8 cellular contexts compared by ENCODE assay signal in genomic region chr4:140373328-140374129, GRCh38. TPM values are rescaled to one million over a fixed set of nuclear protein-coding genes. Genes with fewer than 3 reads are reported as not detected.
DNase-seq lines count a peak whose midpoint lies in the region; ATAC-seq and TF ChIP-seq lines count a peak whose summit lies in the region.

TSS of gene SCOC (plus strand) at chr4:140373646. CDS start at chr4:140379171, 5,525 bp downstream.

- H3K27me3 Mint-ChIP-seq in activated naive CD8-positive, alpha-beta T cell treated with anti-CD3 and anti-CD28 coated beads for 36 hours = no peaks in the 10 kb centered on the region
- H3K27me3 Mint-ChIP-seq in glutamatergic neuron (ENCODE audit: unreplicated experiment) = no peaks in the 10 kb centered on the region

- H4K20me1 ChIP-seq in osteoblast (ENCODE audit: insufficient read depth, low read length) = peaks cover 20% of the 10 kb centered on the region

- H3K27ac Mint-ChIP-seq in activated naive CD8-positive, alpha-beta T cell treated with anti-CD3 and anti-CD28 coated beads for 36 hours = peak within 1 kb of the TSS; percentile 68
- peak within 1 kb of the TSS; percentile 92 for H3K27ac Mint-ChIP-seq in glutamatergic neuron (ENCODE audit: unreplicated experiment)

- H3K36me3 ChIP-seq in GM06990 (ENCODE audit: control insufficient read depth, insufficient read depth, low read length) (no peaks in the 10 kb centered on the region; the same call in 1 of the 2 replicates), osteoblast (ENCODE audit: insufficient read depth, low read length) (peaks cover 3% of the 10 kb centered on the region), thoracic aorta (no peaks in the 10 kb centered on the region)

- no peaks in the 10 kb centered on the region for H3K9me3 Mint-ChIP-seq in activated naive CD8-positive, alpha-beta T cell treated with anti-CD3 and anti-CD28 coated beads for 36 hours
- peaks cover 4% of the 10 kb centered on the region for H3K9me3 Mint-ChIP-seq in glutamatergic neuron (ENCODE audit: unreplicated experiment)

- DNase-seq in GM06990 (ENCODE audit: extremely low read depth, insufficient read length) (peak; percentile 95), NCI-H1092 (lab: John Stamatoyannopoulos, UW) (peak; percentile 99), SKM-1 (lab: John Stamatoyannopoulos, UW; ENCODE audit: unreplicated experiment) (peak; percentile 98), glutamatergic neuron (peak; percentile 98), osteoblast (ENCODE audit: insufficient read length, low spot score, missing footprints) (peak; percentile 97), thoracic aorta (ENCODE audit: low spot score) (peak; percentile 99)
- peak; percentile 96 for DNase-seq in activated naive CD8-positive, alpha-beta T cell treated with anti-CD3 and anti-CD28 coated beads for 36 hours

- H3K36me3 Mint-ChIP-seq in activated naive CD8-positive, alpha-beta T cell treated with anti-CD3 and anti-CD28 coated beads for 36 hours = peaks cover 4% of the 10 kb centered on the region
- H3K36me3 Mint-ChIP-seq in glutamatergic neuron (ENCODE audit: unreplicated experiment) = no peaks in the 10 kb centered on the region

- H3K27me3 ChIP-seq in GM06990 (replicated peaks; ENCODE audit: control insufficient read depth, insufficient read depth, low read length) (no peaks in the 10 kb centered on the region), osteoblast (ENCODE audit: insufficient read depth, low read length) (no peaks in the 10 kb centered on the region), thoracic aorta (replicated peaks; ENCODE audit: insufficient read depth) (no peaks in the 10 kb centered on the region)

- H3K27ac ChIP-seq in osteoblast (ENCODE audit: low read depth, low read length) (peak within 1 kb of the TSS; percentile 83), thoracic aorta (peak within 1 kb of the TSS; percentile 89 to 94)

- H3K4me1 ChIP-seq in osteoblast (ENCODE audit: insufficient read depth, low read length) = peaks cover 19% of the 10 kb centered on the region
- H3K4me1 ChIP-seq in thoracic aorta (ENCODE audit: control insufficient read depth in 1 of 2, low read depth in 2 of 2) = peaks cover 11 to 39% of the 10 kb centered on the region in 2 donors

- H3K4me3 ChIP-seq in GM06990 (replicated peaks; ENCODE audit: low read depth, low read length) (peak within 1 kb of the TSS; percentile 84), osteoblast (ENCODE audit: insufficient read depth, low read length) (peak within 1 kb of the TSS; percentile 88), thoracic aorta (peak within 1 kb of the TSS; percentile 98)

- ATAC-seq in HG02588 (IDR thresholded peaks at IDR 0.05; ENCODE audit: unreplicated experiment) = peak; percentile 94
- ATAC-seq in thoracic aorta (ENCODE audit: insufficient number of reproducible peaks, low FRiP score, low read depth) = peak; percentile 100

- TF ChIP-seq CTCF in GM06990 (IDR thresholded peaks at IDR 0.05; ENCODE audit: insufficient read depth, low read length, poor library complexity, severe bottlenecking) (no peak), glutamatergic neuron (IDR thresholded peaks at IDR 0.05; ENCODE audit: partially characterized antibody, unreplicated experiment) (no peak), osteoblast (IDR thresholded peaks at IDR 0.05; ENCODE audit: extremely low read depth, low read depth, low read length) (no peak), thoracic aorta (IDR thresholded peaks at IDR 0.05) (no peak)

- H2AFZ ChIP-seq in osteoblast (ENCODE audit: low read length) = peak within 1 kb of the TSS; percentile 92

- H3K4me3 Mint-ChIP-seq in activated naive CD8-positive, alpha-beta T cell treated with anti-CD3 and anti-CD28 coated beads for 36 hours = no peak within 1 kb of the TSS
- H3K4me3 Mint-ChIP-seq in glutamatergic neuron (ENCODE audit: unreplicated experiment) = peak within 1 kb of the TSS; percentile 96

- peaks cover 25% of the 10 kb centered on the region for H3K4me1 Mint-ChIP-seq in activated naive CD8-positive, alpha-beta T cell treated with anti-CD3 and anti-CD28 coated beads for 36 hours
- H3K4me1 Mint-ChIP-seq in glutamatergic neuron (ENCODE audit: low read depth, unreplicated experiment) = peaks cover 8% of the 10 kb centered on the region

- peaks cover 43% of the 10 kb centered on the region for H3K79me2 ChIP-seq in osteoblast (ENCODE audit: insufficient read depth, low read length)

- H3K4me2 ChIP-seq in osteoblast (ENCODE audit: insufficient read depth, low read length) = peak within 1 kb of the TSS; percentile 98

- no peaks in the 10 kb centered on the region for H3K9me3 ChIP-seq in osteoblast (ENCODE audit: low read depth, low read length)
- H3K9me3 ChIP-seq in thoracic aorta = no peaks in the 10 kb centered on the region

RNA-seq across cellular contexts. Expression of gene SCOC, which starts in this region (rescaled TPM):
- total RNA-seq in activated naive CD8-positive, alpha-beta T cell treated with anti-CD3 and anti-CD28 coated beads for 36 hours = 10 to 100 TPM; 45.7 to 46.2 TPM
- total RNA-seq in glutamatergic neuron (ENCODE audit: unreplicated experiment) (55.8 TPM), osteoblast (52.5 and 57.9 TPM in 2 replicates), thoracic aorta (10 to 100 TPM; 32.0 to 34.4 TPM)

Comparison
In these comparisons a context has a peak if more than half of its experiments do, and no peak if none do; other contexts are left out.
1. Peak in every context shown above with its lines: DNase-seq, ATAC-seq, H3K4me3 ChIP-seq and H3K27ac ChIP-seq.